In genomic region chr1:206930210-206930798, GRCh38 we compare ENCODE assay signal across 9 cellular contexts. TPM values are rescaled to one million over a fixed set of nuclear protein-coding genes. Genes with fewer than 3 reads are reported as not detected.
A peak's percentile ranks its signal among the peaks of the same experiment; 100 is the strongest.
DNase-seq lines count a peak whose midpoint lies in the region; ATAC-seq and TF ChIP-seq lines count a peak whose summit lies in the region.
"Had no signal": no experiment of that assay in that cellular context is flagged by ENCODE, and none has a peak within 500 bp of the region (broad histone marks: within the 10 kb centered on the region; RNA-seq: fewer than 3 reads in every experiment).

No MANE protein-coding gene starts in this region.

- no peaks in the 10 kb centered on the region for H3K79me2 ChIP-seq in PC-3 (ENCODE audit: low read length)

- no peaks in the 10 kb centered on the region for H3K9me3 ChIP-seq in esophagus squamous epithelium
- H3K9me3 ChIP-seq in suprapubic skin: no peaks in the 10 kb centered on the region
- H3K9me3 ChIP-seq in PC-3 (ENCODE audit: low read length): no peaks in the 10 kb centered on the region
- H3K9me3 ChIP-seq: pancreas had no signal

- DNase-seq in esophagus squamous epithelium (lab: John Stamatoyannopoulos, UW) (peak; percentile 29), suprapubic skin (ENCODE audit: low spot score in 2 of 2) (no peak), PC-3 (no peak), ACHN (no peak), NCI-H2196 (lab: John Stamatoyannopoulos, UW; ENCODE audit: unreplicated experiment) (no peak)
- DNase-seq: pancreas had no signal

- in situ Hi-C loops in ACHN (cut with HindIII; ENCODE audit: low pct_ligation_motif_present, low pct_unique_long_range_greater_than_20kb, low sequenced_read_pairs): no loop called here

- H3K4me2 ChIP-seq in PC-3 (ENCODE audit: low read length): no peak overlapping the region

- H3K27ac ChIP-seq in esophagus squamous epithelium: peak overlapping the region in 1 of 4 donors; percentile 28
- H3K27ac ChIP-seq in suprapubic skin: no peak overlapping the region
- no peak overlapping the region for H3K27ac ChIP-seq in PC-3 (ENCODE audit: low read length)
- H3K27ac ChIP-seq: pancreas had no signal

- intact Hi-C loops in esophagus squamous epithelium (cut with DNase I) (no loop called here), PC-3 (cut with micrococcal nuclease) (no loop called here)

- no peaks in the 10 kb centered on the region for H4K20me1 ChIP-seq in PC-3 (ENCODE audit: low read length)

- ATAC-seq in GM18502 (IDR thresholded peaks at IDR 0.05; ENCODE audit: poor library complexity, unreplicated experiment) (peak; percentile 74), GM21381 (IDR thresholded peaks at IDR 0.05; ENCODE audit: unreplicated experiment) (peak; percentile 78), HG03558 (IDR thresholded peaks at IDR 0.05; ENCODE audit: extremely low read depth, unreplicated experiment) (peak; percentile 54), PC-3 (no peak)

- no peaks in the 10 kb centered on the region for H3K27me3 ChIP-seq in esophagus squamous epithelium
- no peaks in the 10 kb centered on the region for H3K27me3 ChIP-seq in suprapubic skin
- no peaks in the 10 kb centered on the region for H3K27me3 ChIP-seq in PC-3 (ENCODE audit: low read length)
- H3K27me3 ChIP-seq: pancreas had no signal

- 56% methylated on average over 17 of the region's 17 CpGs; no CpG with 5 or more reads in 1 of the 2 donors for WGBS in esophagus squamous epithelium, 2 donors
- WGBS in suprapubic skin: 73% methylated on average over 17 of the region's 17 CpGs

- H3K4me3 ChIP-seq in esophagus squamous epithelium (no peak overlapping the region), suprapubic skin (no peak overlapping the region), PC-3 (ENCODE audit: low read length) (no peak overlapping the region)
- H3K4me3 ChIP-seq: pancreas had no signal

- no TSS peak for BruUV-seq in PC-3 (replicated peaks; lab: Mats Ljungman, UMichigan)

- TF ChIP-seq POLR2A in esophagus squamous epithelium (IDR thresholded peaks at IDR 0.05) (peak in 1 of 4 donors; percentile 20), suprapubic skin (IDR thresholded peaks at IDR 0.05) (no peak)

- H3K4me1 ChIP-seq in esophagus squamous epithelium (no peaks in the 10 kb centered on the region), suprapubic skin (no peaks in the 10 kb centered on the region), PC-3 (ENCODE audit: insufficient read depth, low read length) (peaks cover 15% of the 10 kb centered on the region)
- H3K4me1 ChIP-seq: pancreas had no signal

- CTCF ChIA-PET in PC-3 (lab: Charles Lee): no interaction called here

- H3K9me2 ChIP-seq in PC-3 (replicated peaks; ENCODE audit: low read length): no peaks in the 10 kb centered on the region

- no peak for TF ChIP-seq CTCF in esophagus squamous epithelium (IDR thresholded peaks at IDR 0.05)
- no peak for TF ChIP-seq CTCF in suprapubic skin (IDR thresholded peaks at IDR 0.05)
- TF ChIP-seq CTCF in PC-3 (conservative IDR thresholded peaks at IDR 0.05; ENCODE audit: low read depth, low read length): no peak

- H2AFZ ChIP-seq in PC-3 (ENCODE audit: low read length): no peak overlapping the region

- peaks cover 7% of the 10 kb centered on the region for H3F3A ChIP-seq in PC-3 (ENCODE audit: low read length, unreplicated experiment)

- H3K36me3 ChIP-seq in esophagus squamous epithelium (no peaks in the 10 kb centered on the region), suprapubic skin (no peaks in the 10 kb centered on the region), PC-3 (ENCODE audit: low read depth, low read length) (no peaks in the 10 kb centered on the region)
- H3K36me3 ChIP-seq: pancreas had no signal

- no peak overlapping the region for H3K9ac ChIP-seq in PC-3 (ENCODE audit: low read length)

- no peak for TF ChIP-seq EP300 in suprapubic skin (IDR thresholded peaks at IDR 0.05)

- POLR2A ChIA-PET in PC-3 (lab: Charles Lee; ENCODE audit: unreplicated experiment): interaction anchor here (0.6 kb wide), 1 partner anchor 102 kb away, joined by 3 read pairs; no protein-coding TSS in a partner anchor

RNA-seq across cellular contexts. Expression of gene FCMR, which starts 8.6 kb away (rescaled TPM):
- total RNA-seq in esophagus squamous epithelium (1 to 10 TPM in 1 of 4 donors, under 1 TPM in 2, not detected in 1; 0.88 to 4.2 (median 1.00) TPM), suprapubic skin (1 to 10 TPM in 3 of 4 donors, under 1 TPM in 1; 0.39 to 2.9 (median 2.2) TPM), PC-3 (2014; rRNA removed) (1.5 and 4.6 TPM in 2 replicates)

RNA-seq across cellular contexts. Expression of gene PIGR, which starts 16.0 kb away (rescaled TPM):
- total RNA-seq in esophagus squamous epithelium: 100 to 1,000 TPM in 1 of 4 donors, 1 to 10 TPM in 1, under 1 TPM in 1, not detected in 1; 0.99 to 144 (median 1.1) TPM
- total RNA-seq in suprapubic skin: 1 to 10 TPM in 3 of 4 donors, under 1 TPM in 1; 0.49 to 6.4 (median 2.3) TPM
- total RNA-seq in PC-3 (2014; rRNA removed): not detected in 2 replicates

RNA-seq across cellular contexts. Expression of gene IL24, which starts 33.1 kb away (rescaled TPM):
- total RNA-seq in esophagus squamous epithelium: not detected
- not detected for total RNA-seq in suprapubic skin
- 1.8 and 1.9 TPM in 2 replicates for total RNA-seq in PC-3 (2014; rRNA removed)
- total RNA-seq: pancreas had no signal

RNA-seq across cellular contexts. Expression of gene FCAMR, which starts 40.0 kb away (rescaled TPM):
- total RNA-seq in esophagus squamous epithelium (not detected), suprapubic skin (not detected), PC-3 (2014; rRNA removed) (not detected in 2 replicates)
- total RNA-seq: pancreas had no signal
